In the genomic region with DNA sequence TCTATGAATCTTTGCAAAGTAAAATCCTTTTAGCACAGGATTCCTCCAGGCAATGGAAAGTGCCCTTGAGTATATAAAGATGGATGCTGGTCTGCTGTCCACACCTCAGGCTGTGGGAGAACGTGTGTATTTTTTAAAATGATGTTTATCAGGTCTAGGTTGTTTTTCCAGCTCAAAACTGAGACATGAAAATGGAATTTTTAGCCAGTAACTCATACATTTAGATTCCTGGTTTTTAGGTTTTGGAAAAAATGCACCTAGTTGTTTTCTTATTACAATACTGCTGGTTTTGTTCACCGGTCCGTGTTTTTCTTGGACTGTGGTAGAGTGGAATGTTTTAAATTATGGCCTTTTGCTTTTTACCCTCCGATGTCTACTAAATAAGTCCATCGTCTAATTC, we compare ENCODE assay signal across 11 cellular contexts.
"Had no signal": no experiment of that assay in that cellular context is flagged by ENCODE, and none has a peak within 500 bp of the region (broad histone marks: within the 10 kb centered on the region; RNA-seq: fewer than 3 reads in every experiment).

No MANE protein-coding gene starts in this region.

- ATAC-seq: left colon had no signal

- H3K27ac ChIP-seq: upper lobe of left lung had no signal

- DNase-seq: activated B cell treated with CpG ODN at 0.5 μM for 24 hours; activated CD4-positive, alpha-beta T cell treated with anti-CD3 and anti-CD28 coated beads, Interleukin-2, amount 10 ng/mL, durations not matched to agents 7 days and 5 days; activated naive CD4-positive, alpha-beta T cell treated with anti-CD3 and anti-CD28 coated beads for 36 hours; left colon; naive B cell; stimulated activated CD4-positive, alpha-beta T cell treated with anti-CD3 and anti-CD28 coated beads, Interleukin-4, amount 100 ng/mL, for 24 hours; stimulated activated naive CD4-positive, alpha-beta T cell; upper lobe of left lung had no signal

- H3K4me3 ChIP-seq: lung, skin epidermis, upper lobe of left lung had no signal

- H3K9me3 ChIP-seq: upper lobe of left lung had no signal

- H3K27me3 ChIP-seq: upper lobe of left lung had no signal

- H3K36me3 ChIP-seq: upper lobe of left lung had no signal

- FAIRE-seq: islet of Langerhans had no signal
